ENCODE assay signal across 30 cellular contexts in the genomic region with DNA sequence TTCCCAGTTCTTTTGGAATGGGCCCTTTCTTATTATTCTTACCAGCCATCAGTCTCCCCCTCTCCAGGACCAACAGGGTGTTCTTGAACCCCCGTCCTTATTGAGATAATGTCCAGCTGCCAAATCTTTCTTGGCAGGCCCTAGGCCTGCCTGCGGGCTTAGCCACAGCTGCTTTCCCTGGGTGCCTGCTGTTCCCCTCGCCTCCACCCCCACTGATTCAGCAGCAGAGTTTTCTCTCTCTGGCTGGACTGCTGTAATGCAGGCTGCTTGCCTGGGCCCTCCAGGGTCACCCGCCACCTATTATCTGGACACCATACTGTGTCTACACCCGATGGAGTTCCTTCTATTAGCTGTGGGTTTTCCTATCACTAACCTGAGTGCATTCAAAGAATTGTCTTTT.
A peak's percentile ranks its signal among the peaks of the same experiment; 100 is the strongest.
DNase-seq lines count a peak whose midpoint lies in the region; ATAC-seq, FAIRE-seq and TF ChIP-seq lines count a peak whose summit lies in the region.
"Had no signal": no experiment of that assay in that cellular context is flagged by ENCODE, and none has a peak within 500 bp of the region (broad histone marks: within the 10 kb centered on the region; RNA-seq: fewer than 3 reads in every experiment).

No MANE protein-coding gene starts in this region.

- FAIRE-seq in HepG2 (lab: Jason Lieb, UNC), result no peak
- FAIRE-seq: frontal cortex had no signal

- H3K9me3 Mint-ChIP-seq in stimulated activated naive CD8-positive, alpha-beta T cell treated with anti-CD3 and anti-CD28 coated beads, Interleukin-15, amount 100 ng/mL, for 72 hours, result no peaks in the 10 kb centered on the region
- H3K9me3 Mint-ChIP-seq: mesothelial cell of epicardium had no signal

- in situ Hi-C loops in HepG2 (cut with HindIII; ENCODE audit: extremely low pct_ligation_motif_present, low pct_unique_long_range_greater_than_20kb), result no loop called here

- POLR2A ChIA-PET in HepG2 (lab: Yijun Ruan, JAX), result no interaction called here

- H3K27ac ChIP-seq in HepG2 (ENCODE audit: extremely low read length, insufficient read depth, low read length) (no peak overlapping the region), right lobe of liver (no peak overlapping the region), right cardiac atrium (ENCODE audit: low read length) (no peak overlapping the region)
- H3K27ac ChIP-seq: cardiac muscle cell, esophagus squamous epithelium, hepatocyte, spleen had no signal

- peaks cover 24% of the 10 kb centered on the region for H3K27me3 Mint-ChIP-seq in stimulated activated naive CD8-positive, alpha-beta T cell treated with anti-CD3 and anti-CD28 coated beads, Interleukin-15, amount 100 ng/mL, for 72 hours

- BruUV-seq in HepG2 (replicated peaks; lab: Mats Ljungman, UMichigan), result no TSS peak

- TF ChIP-seq RAD21 in HepG2 (CRISPR knock-in tag; IDR thresholded peaks at IDR 0.05), result no peak

- H3K4me2 ChIP-seq in HepG2 (ENCODE audit: low read depth, low read length), result no peak overlapping the region
- H3K4me2 ChIP-seq: hepatocyte had no signal

- no peak for TF ChIP-seq CTCF in HepG2 (CRISPR knock-in tag; IDR thresholded peaks at IDR 0.05)
- no peak for TF ChIP-seq CTCF in right lobe of liver (IDR thresholded peaks at IDR 0.05)

- H3K36me3 ChIP-seq in HepG2 (replicated peaks in 1 of 2; ENCODE audit: control insufficient read depth in 1 of 2, insufficient read depth in 2 of 2, low read length in 2 of 2), result no peaks in the 10 kb centered on the region
- H3K36me3 ChIP-seq in right lobe of liver, result no peaks in the 10 kb centered on the region
- H3K36me3 ChIP-seq in MG63, result no peaks in the 10 kb centered on the region
- H3K36me3 ChIP-seq: cardiac muscle cell, esophagus squamous epithelium, spleen had no signal

- H4K20me1 ChIP-seq in HepG2 (ENCODE audit: insufficient read depth, low read length), result no peaks in the 10 kb centered on the region

- ATAC-seq in HepG2 (peak; percentile 49; the same call in 2 of the 3 replicates), right lobe of liver (no peak), right cardiac atrium (peak; percentile 25 to 68)
- no peak for ATAC-seq in stimulated activated naive CD8-positive, alpha-beta T cell treated with anti-CD3 and anti-CD28 coated beads, Interleukin-15, amount 100 ng/mL, for 72 hours
- ATAC-seq: activated CD4-positive, alpha-beta T cell treated with anti-CD3 and anti-CD28 coated beads for 36 hours; naive thymus-derived CD4-positive, alpha-beta T cell had no signal

- H3K9me3 ChIP-seq in HepG2 (ENCODE audit: low read length) (no peaks in the 10 kb centered on the region), right lobe of liver (no peaks in the 10 kb centered on the region), MG63 (no peaks in the 10 kb centered on the region), right cardiac atrium (ENCODE audit: control insufficient read depth, low read length) (no peaks in the 10 kb centered on the region)
- H3K9me3 ChIP-seq: esophagus squamous epithelium, spleen had no signal

- no peak for TF ChIP-seq EP300 in HepG2 (IDR thresholded peaks at IDR 0.05; ENCODE audit: low read depth in 2 of 2, low read length in 2 of 2)
- TF ChIP-seq EP300 in HepG2 (CRISPR knock-in tag; IDR thresholded peaks at IDR 0.05; ENCODE audit: borderline replicate concordance), result no peak

- no peak overlapping the region for H3K4me3 Mint-ChIP-seq in stimulated activated naive CD8-positive, alpha-beta T cell treated with anti-CD3 and anti-CD28 coated beads, Interleukin-15, amount 100 ng/mL, for 72 hours
- H3K4me3 Mint-ChIP-seq: activated CD4-positive, alpha-beta T cell treated with anti-CD3 and anti-CD28 coated beads for 36 hours; activated naive CD8-positive, alpha-beta T cell; CD14-positive monocyte; HFFc6; mesothelial cell of epicardium; naive thymus-derived CD4-positive, alpha-beta T cell; type B pancreatic cell had no signal

- H3K79me2 ChIP-seq in HepG2 (ENCODE audit: insufficient read depth, low read length), result no peaks in the 10 kb centered on the region
- H3K79me2 ChIP-seq: hepatocyte had no signal

- 44% methylated on average over 5 of the region's 5 CpGs for WGBS in HepG2 (ENCODE audit: low lambda C conversion rate)
- WGBS in right lobe of liver (ENCODE audit: insufficient coverage, low coverage, low lambda C conversion rate, missing lambda C conversion rate), result 75% methylated on average over 5 of the region's 5 CpGs
- WGBS in right cardiac atrium, result 50% methylated on average over 5 of the region's 5 CpGs

- H3K4me3 ChIP-seq in HepG2 (replicated peaks in 1 of 3; ENCODE audit: insufficient read depth in 1 of 3, low read depth in 2 of 3, low read length in 3 of 3) (no peak overlapping the region), right lobe of liver (no peak overlapping the region), MG63 (no peak overlapping the region), right cardiac atrium (ENCODE audit: low read length) (no peak overlapping the region)
- H3K4me3 ChIP-seq: cardiac muscle cell, esophagus squamous epithelium, hepatocyte, spleen had no signal

- DNase-seq in HepG2 (ENCODE audit: low spot score), result no peak
- no peak for DNase-seq in right lobe of liver
- DNase-seq in MG63, result peak; percentile 17
- peak; percentile 15 to 71 (median 53) for DNase-seq in right cardiac atrium
- no peak for DNase-seq in cortex of kidney (lab: John Stamatoyannopoulos, UW)
- DNase-seq in stimulated activated naive CD8-positive, alpha-beta T cell treated with anti-CD3 and anti-CD28 coated beads, Interleukin-15, amount 100 ng/mL, for 72 hours, result no peak
- no peak for DNase-seq in SHP77 (lab: John Stamatoyannopoulos, UW)
- no peak for DNase-seq in stimulated activated CD4-positive, alpha-beta T cell treated with anti-CD3 and anti-CD28 coated beads, Interleukin-12 subunit alpha, Interleukin-12 subunit beta, amount 100 ng/mL, for 4 hours
- DNase-seq: ACHN; activated CD4-positive, alpha-beta T cell treated with anti-CD3 and anti-CD28 coated beads for 36 hours; activated CD8-positive, alpha-beta memory T cell treated with anti-CD3 and anti-CD28 coated beads for 24 hours; activated effector memory CD4-positive, alpha-beta T cell treated with Interleukin-2 at 50 U/mL for 16 hours; aorta; Calu3; esophagus squamous epithelium; HFFc6; naive thymus-derived CD4-positive, alpha-beta T cell; NCI-H1048; NCI-H1930; NCI-H526; retina; spleen; stimulated activated CD4-positive, alpha-beta T cell treated with anti-CD3 and anti-CD28 coated beads, Interleukin-4, amount 100 ng/mL, for 1 hour had no signal

- intact Hi-C loops in HepG2 (cut with micrococcal nuclease; ENCODE audit: unreplicated experiment), result no loop called here
- intact Hi-C loops in right lobe of liver (cut with DNase I), result no loop called here
- intact Hi-C loops in right cardiac atrium (cut with DNase I), result no loop called here

- TF ChIP-seq POLR2A in HepG2 (IDR thresholded peaks at IDR 0.05; ENCODE audit: insufficient read depth in 1 of 2, low read depth in 2 of 2, low read length in 2 of 2) (no peak), right lobe of liver (IDR thresholded peaks at IDR 0.05) (no peak)

- peaks cover 14% of the 10 kb centered on the region for H3K4me1 Mint-ChIP-seq in stimulated activated naive CD8-positive, alpha-beta T cell treated with anti-CD3 and anti-CD28 coated beads, Interleukin-15, amount 100 ng/mL, for 72 hours
- H3K4me1 Mint-ChIP-seq: mesothelial cell of epicardium had no signal

- H3K9ac ChIP-seq in HepG2 (ENCODE audit: insufficient read depth, low read depth, low read length), result no peak overlapping the region

- peaks cover 14% of the 10 kb centered on the region for H3K4me1 ChIP-seq in HepG2 (ENCODE audit: insufficient read depth, low read length)
- peaks cover 0 to 16% (median 4%) of the 10 kb centered on the region in 4 donors for H3K4me1 ChIP-seq in right lobe of liver
- no peaks in the 10 kb centered on the region for H3K4me1 ChIP-seq in right cardiac atrium (ENCODE audit: control insufficient read depth, insufficient read depth, low read length)
- H3K4me1 ChIP-seq: esophagus squamous epithelium had no signal

- no peak overlapping the region for H3K27ac Mint-ChIP-seq in stimulated activated naive CD8-positive, alpha-beta T cell treated with anti-CD3 and anti-CD28 coated beads, Interleukin-15, amount 100 ng/mL, for 72 hours
- H3K27ac Mint-ChIP-seq: activated CD4-positive, alpha-beta T cell treated with anti-CD3 and anti-CD28 coated beads for 36 hours; activated naive CD8-positive, alpha-beta T cell; HFFc6; mesothelial cell of epicardium; naive thymus-derived CD4-positive, alpha-beta T cell; type B pancreatic cell had no signal

- CTCF ChIA-PET in HepG2 (lab: Yijun Ruan, JAX; ENCODE audit: low intra/inter-chr PET ratio, low total read pairs), result no interaction called here

- H2AFZ ChIP-seq in HepG2 (ENCODE audit: low read length), result no peak overlapping the region
- H2AFZ ChIP-seq: hepatocyte had no signal

- H3K27me3 ChIP-seq in HepG2 (ENCODE audit: control insufficient read depth in 1 of 2, insufficient read depth in 2 of 2, low read length in 2 of 2) (no peaks in the 10 kb centered on the region), right lobe of liver (no peaks in the 10 kb centered on the region), MG63 (no peaks in the 10 kb centered on the region), right cardiac atrium (ENCODE audit: control insufficient read depth, insufficient read depth) (no peaks in the 10 kb centered on the region)
- H3K27me3 ChIP-seq: cardiac muscle cell, esophagus squamous epithelium, hepatocyte, spleen had no signal

TF ChIP-seq in HepG2, 621 proteins besides CTCF, POLR2A, EP300 and RAD21 (continues in another document):
- TF ChIP-seq KDM5A (IDR thresholded peaks at IDR 0.05; ENCODE audit: borderline replicate concordance, low read length), result no peak
- TF ChIP-seq ZNF484 (CRISPR knock-in tag; IDR thresholded peaks at IDR 0.05; ENCODE audit: borderline replicate concordance, low read depth), result no peak
- TF ChIP-seq POLR2AphosphoS5 (IDR thresholded peaks at IDR 0.05; ENCODE audit: low read depth, low read length), result no peak
- no peak for TF ChIP-seq FOSL2 (CRISPR knock-in tag; IDR thresholded peaks at IDR 0.05)
- TF ChIP-seq SRSF4 (IDR thresholded peaks at IDR 0.05; ENCODE audit: low read depth, low read length, poor library complexity, severe bottlenecking), result no peak
- TF ChIP-seq ZNF510 (CRISPR knock-in tag; IDR thresholded peaks at IDR 0.05; ENCODE audit: low read depth), result no peak
- no peak for TF ChIP-seq SIN3B (IDR thresholded peaks at IDR 0.05; ENCODE audit: low read length)
- TF ChIP-seq ZNF567 (CRISPR knock-in tag; IDR thresholded peaks at IDR 0.05; ENCODE audit: borderline replicate concordance), result no peak
- no peak for TF ChIP-seq SIN3A (IDR thresholded peaks at IDR 0.05; ENCODE audit: borderline replicate concordance, low read depth, low read length)
- no peak for TF ChIP-seq DNMT3B (CRISPR knock-in tag; conservative IDR thresholded peaks at IDR 0.05)
- TF ChIP-seq KLF16 (CRISPR knock-in tag; IDR thresholded peaks at IDR 0.05), result no peak
- TF ChIP-seq JDP2 (CRISPR knock-in tag; IDR thresholded peaks at IDR 0.05; ENCODE audit: borderline replicate concordance), result no peak
- TF ChIP-seq GTF3A (CRISPR knock-in tag; conservative IDR thresholded peaks at IDR 0.05), result no peak
- TF ChIP-seq TP53 (CRISPR knock-in tag; conservative IDR thresholded peaks at IDR 0.05), result no peak
- no peak for TF ChIP-seq RBFOX2 (IDR thresholded peaks at IDR 0.05; ENCODE audit: low read depth, low read length)

Comparison
In these comparisons a context has a peak if more than half of its experiments do, and no peak if none do; other contexts are left out.
1. ATAC-seq: peak in HepG2 (single experiment) and right cardiac atrium (2 of 2); none in right lobe of liver (0 of 4) and stimulated activated naive CD8-positive, alpha-beta T cell treated with anti-CD3 and anti-CD28 coated beads, Interleukin-15, amount 100 ng/mL, for 72 hours (single experiment).
2. DNase-seq: peak in MG63 (single experiment) and right cardiac atrium (3 of 3); none in HepG2 (single experiment), right lobe of liver (0 of 3), cortex of kidney (single experiment), stimulated activated naive CD8-positive, alpha-beta T cell treated with anti-CD3 and anti-CD28 coated beads, Interleukin-15, amount 100 ng/mL, for 72 hours (0 of 2), SHP77 (0 of 2) and stimulated activated CD4-positive, alpha-beta T cell treated with anti-CD3 and anti-CD28 coated beads, Interleukin-12 subunit alpha, Interleukin-12 subunit beta, amount 100 ng/mL, for 4 hours (single experiment).